In the genomic region with DNA sequence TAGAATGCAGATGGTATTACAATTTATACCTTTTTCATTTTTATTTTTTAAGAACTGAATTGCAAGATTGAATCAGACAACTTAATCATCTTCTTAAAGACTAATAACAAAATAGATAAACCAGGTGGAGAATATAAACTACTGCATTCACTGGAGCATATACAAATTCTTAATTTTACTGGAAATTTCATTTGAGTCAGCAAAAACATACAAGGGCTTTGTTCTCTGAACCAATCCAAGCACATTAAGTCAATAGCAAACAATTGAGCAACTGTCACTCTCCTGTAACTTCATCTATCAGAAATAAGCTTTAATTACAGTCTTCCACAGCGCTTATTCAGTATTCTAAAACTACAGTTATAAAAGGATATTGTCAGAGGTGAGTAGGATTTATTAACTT, we compare ENCODE assay signal across 1 cellular context.
A peak's percentile ranks its signal among the peaks of the same experiment; 100 is the strongest.
TF ChIP-seq lines count a peak whose summit lies in the region.

No MANE protein-coding gene starts in this region.

TF ChIP-seq in IMR-90, 13 proteins besides CTCF, POLR2A, EP300 and RAD21 (continued from another document):
- TF ChIP-seq, protein P1, sequence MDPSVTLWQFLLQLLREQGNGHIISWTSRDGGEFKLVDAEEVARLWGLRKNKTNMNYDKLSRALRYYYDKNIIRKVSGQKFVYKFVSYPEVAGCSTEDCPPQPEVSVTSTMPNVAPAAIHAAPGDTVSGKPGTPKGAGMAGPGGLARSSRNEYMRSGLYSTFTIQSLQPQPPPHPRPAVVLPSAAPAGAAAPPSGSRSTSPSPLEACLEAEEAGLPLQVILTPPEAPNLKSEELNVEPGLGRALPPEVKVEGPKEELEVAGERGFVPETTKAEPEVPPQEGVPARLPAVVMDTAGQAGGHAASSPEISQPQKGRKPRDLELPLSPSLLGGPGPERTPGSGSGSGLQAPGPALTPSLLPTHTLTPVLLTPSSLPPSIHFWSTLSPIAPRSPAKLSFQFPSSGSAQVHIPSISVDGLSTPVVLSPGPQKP (IDR thresholded peaks at IDR 0.05; ENCODE audit: borderline replicate concordance, low read depth, low read length): no peak
- TF ChIP-seq MAFK (IDR thresholded peaks at IDR 0.05; ENCODE audit: low read depth, low read length): peak; percentile 61
